In genomic region chr13:94617389-94618000, GRCh38 we compare ENCODE assay signal across 8 cellular contexts. TPM values are rescaled to one million over a fixed set of nuclear protein-coding genes. Genes with fewer than 3 reads are reported as not detected.
A peak's percentile ranks its signal among the peaks of the same experiment; 100 is the strongest.
DNase-seq lines count a peak whose midpoint lies in the region; ATAC-seq, FAIRE-seq and TF ChIP-seq lines count a peak whose summit lies in the region.

No MANE protein-coding gene starts in this region.

- H3K27ac ChIP-seq in A549 (no peak overlapping the region), Peyer's patch (no peak overlapping the region), neuronal stem cell (replicated peaks; ENCODE audit: low read length) (no peak overlapping the region)

- H3K14ac ChIP-seq in neuronal stem cell (ENCODE audit: low read length): no peak overlapping the region

- H3K79me1 ChIP-seq in neuronal stem cell (ENCODE audit: low read depth, low read length): no peaks in the 10 kb centered on the region

- WGBS in A549 (ENCODE audit: missing lambda C conversion rate): 56% methylated on average over 4 of the region's 4 CpGs
- no CpG with 5 or more reads among the region's 4 CpGs for WGBS in neuronal stem cell (ENCODE audit: extremely low coverage in 2 of 2, insufficient read length in 2 of 2, insufficient replicate concordance in 1 of 2), 2 donors

- ATAC-seq in A549: peak in 1 of 2 experiments; percentile 46; a peak in 1 of 6 replicates
- ATAC-seq in HG02798 (IDR thresholded peaks at IDR 0.05; ENCODE audit: poor library complexity, unreplicated experiment): peak; percentile 66
- no peak for ATAC-seq in GM19397 (IDR thresholded peaks at IDR 0.05; ENCODE audit: unreplicated experiment)
- no peak for ATAC-seq in GM21528 (IDR thresholded peaks at IDR 0.05; ENCODE audit: low FRiP score, unreplicated experiment)

- H4K8ac ChIP-seq in neuronal stem cell (ENCODE audit: low read depth, low read length): no peak overlapping the region

- H2BK5ac ChIP-seq in neuronal stem cell (ENCODE audit: low read length): no peak overlapping the region

- H2BK15ac ChIP-seq in neuronal stem cell (ENCODE audit: low read length): no peak overlapping the region

- H3K18ac ChIP-seq in neuronal stem cell (ENCODE audit: low read length): no peak overlapping the region

- no peak overlapping the region for H3K23ac ChIP-seq in neuronal stem cell (ENCODE audit: low read depth, low read length, poor library complexity)

- CTCF ChIA-PET in A549 (lab: Yijun Ruan, JAX): interaction anchor here (0.6 to 4.0 kb wide), 9 partner anchors 9 to 1318 kb away, joined by 3 to 61 read pairs (median 3); partner anchors contain the start of gene TGDS

- H2BK12ac ChIP-seq in neuronal stem cell (ENCODE audit: low read length): no peak overlapping the region

- no peaks in the 10 kb centered on the region for H3K27me3 ChIP-seq in Peyer's patch
- no peaks in the 10 kb centered on the region for H3K27me3 ChIP-seq in neuronal stem cell (ENCODE audit: control insufficient read depth in 3 of 3, insufficient read depth in 3 of 3, low read depth in 1 of 3, low read length in 3 of 3)

- no peak overlapping the region for H2AFZ ChIP-seq in neuronal stem cell (ENCODE audit: low read length)

- H3K4me1 ChIP-seq in A549 (no peaks in the 10 kb centered on the region), Peyer's patch (no peaks in the 10 kb centered on the region), neuronal stem cell (ENCODE audit: control insufficient read depth in 2 of 2, insufficient read depth in 1 of 2, low read depth in 1 of 2, low read length in 2 of 2) (peaks cover 0 to 2% of the 10 kb centered on the region in 2 donors)

- no peak overlapping the region for H2BK120ac ChIP-seq in neuronal stem cell (ENCODE audit: low read depth, low read length)

- FAIRE-seq in A549 (lab: Jason Lieb, UNC) (no peak), endometrium (lab: Jason Lieb, UNC) (peak; percentile 85)

- TF ChIP-seq RAD21 in A549 (conservative IDR thresholded peaks at IDR 0.05 in 1 of 2, IDR thresholded peaks at IDR 0.05 in 1 of 2): peak; percentile 67 to 73

- H3K4me3 ChIP-seq in A549: no peak overlapping the region
- no peak overlapping the region for H3K4me3 ChIP-seq in Peyer's patch
- H3K4me3 ChIP-seq in neuronal stem cell (ENCODE audit: low read length in 2 of 2): no peak overlapping the region

- H3K36me3 ChIP-seq in Peyer's patch: peaks cover 0 to 3% (median 0%) of the 10 kb centered on the region in 3 donors
- H3K36me3 ChIP-seq in neuronal stem cell (replicated peaks in 1 of 2; ENCODE audit: control insufficient read depth in 2 of 2, insufficient read depth in 2 of 2, low read length in 2 of 2): peaks cover 0 to 76% of the 10 kb centered on the region in 2 donors

- H4K91ac ChIP-seq in neuronal stem cell (ENCODE audit: low read depth, low read length, poor library complexity): no peak overlapping the region

- POLR2A ChIA-PET in A549 (lab: Yijun Ruan, JAX): no interaction called here

- DNase-seq in A549 (ENCODE audit: low read depth in 1 of 2, low spot score in 1 of 2) (no peak), DMS79 treated with DMSO at 0.1 percent for 48 hours (lab: John Stamatoyannopoulos, UW) (peak; percentile 69), Peyer's patch (no peak), neuronal stem cell (ENCODE audit: low spot score) (peak; percentile 35)

- H3K9ac ChIP-seq in neuronal stem cell (ENCODE audit: low read depth, low read length, poor library complexity): no peak overlapping the region

- TF ChIP-seq CTCF in A549 (IDR thresholded peaks at IDR 0.05) (peak; percentile 68), Peyer's patch (IDR thresholded peaks at IDR 0.05) (peak in 5 of 6 experiments; percentile 46 to 77 (median 73))

- TF ChIP-seq EP300 in A549 (IDR thresholded peaks at IDR 0.05): no peak

- H2AK5ac ChIP-seq in neuronal stem cell (ENCODE audit: low read depth, low read length): no peak overlapping the region

- TF ChIP-seq POLR2A in A549 (IDR thresholded peaks at IDR 0.05; ENCODE audit: low read length): no peak
- no peak for TF ChIP-seq POLR2A in Peyer's patch (IDR thresholded peaks at IDR 0.05)

- H3K4ac ChIP-seq in neuronal stem cell (ENCODE audit: low read length): no peak overlapping the region

- H3K9me3 ChIP-seq in A549 (no peaks in the 10 kb centered on the region), Peyer's patch (no peaks in the 10 kb centered on the region), neuronal stem cell (replicated peaks in 1 of 2; ENCODE audit: control insufficient read depth in 2 of 2, insufficient read depth in 1 of 2, low read depth in 1 of 2, low read length in 2 of 2) (no peaks in the 10 kb centered on the region)

- H3K4me2 ChIP-seq in A549 (no peak overlapping the region), neuronal stem cell (ENCODE audit: insufficient read depth, low read length, poor library complexity, severe bottlenecking) (no peak overlapping the region)

TF ChIP-seq in A549, 52 proteins besides CTCF, POLR2A, EP300 and RAD21:
- TF ChIP-seq JUN (IDR thresholded peaks at IDR 0.05) (no peak), RFX5 (IDR thresholded peaks at IDR 0.05) (no peak), POLR2AphosphoS2 (conservative IDR thresholded peaks at IDR 0.05; ENCODE audit: low read length) (no peak), SMC3 (IDR thresholded peaks at IDR 0.05) (peak; percentile 53), ZSCAN20 (CRISPR knock-in tag; IDR thresholded peaks at IDR 0.05) (no peak), GATA3 (IDR thresholded peaks at IDR 0.05; ENCODE audit: borderline replicate concordance) (no peak), HDAC2 (IDR thresholded peaks at IDR 0.05) (no peak), MAZ (IDR thresholded peaks at IDR 0.05; ENCODE audit: borderline replicate concordance, low read depth, low read length) (no peak)
TF ChIP-seq in A549: peak in this region for 1.

RNA-seq across cellular contexts. Expression of gene GPR180, which starts 15.8 kb away (rescaled TPM):
- polyA plus RNA-seq in A549 (2011; rRNA removed) (6.3 and 7.8 TPM in 2 replicates), A549 (2017; fragmentation: RNase III; extraction: RNeasy Plus Mini Kit Qiagen cat#74134 plus additional on column Dnase treatment) (3.4 to 3.8 TPM (median 3.6 TPM) in 3 replicates)
- polyA plus RNA-seq in A549 (2012; cell fraction: cytosol; rRNA removed): 1.1 and 1.4 TPM in 2 replicates
- 0.85 and 1.1 TPM in 2 replicates for polyA plus RNA-seq in A549 (2012; cell fraction: nucleus; rRNA removed)
- 4.6 and 5.4 TPM in 2 replicates for polyA minus RNA-seq in A549 (2011; rRNA and poly(A)+ RNA removed)
- 1 to 10 TPM; 1.8 to 5.0 (median 3.5) TPM for total RNA-seq in Peyer's patch
- polyA plus RNA-seq in neuronal stem cell (2013, experiment 1 of 2): 3.1 TPM
- polyA plus RNA-seq in neuronal stem cell (2013, experiment 2 of 2): 3.1 TPM

RNA-seq across cellular contexts. Expression of gene TGDS, which starts 21.5 kb away (rescaled TPM):
- 19.0 and 24.3 TPM in 2 replicates for polyA plus RNA-seq in A549 (2011; rRNA removed)
- 4.7 and 5.2 TPM in 2 replicates for polyA plus RNA-seq in A549 (2012; cell fraction: cytosol; rRNA removed)
- polyA plus RNA-seq in A549 (2012; cell fraction: nucleus; rRNA removed): 3.3 and 4.6 TPM in 2 replicates
- 6.7 to 7.3 TPM (median 6.8 TPM) in 3 replicates for polyA plus RNA-seq in A549 (2017; fragmentation: RNase III; extraction: RNeasy Plus Mini Kit Qiagen cat#74134 plus additional on column Dnase treatment)
- polyA minus RNA-seq in A549 (2011; rRNA and poly(A)+ RNA removed): 4.3 and 5.5 TPM in 2 replicates
- 10 to 100 TPM in 2 of 4 donors, 1 to 10 TPM in 2; 4.9 to 30.5 (median 11.4) TPM for total RNA-seq in Peyer's patch
- 12.5 TPM for polyA plus RNA-seq in neuronal stem cell (2013, experiment 1 of 2)
- polyA plus RNA-seq in neuronal stem cell (2013, experiment 2 of 2): 12.3 TPM

Comparison
In these comparisons a context has a peak if more than half of its experiments do, and no peak if none do; other contexts are left out.
1. DNase-seq: peak in DMS79 treated with DMSO at 0.1 percent for 48 hours (single experiment) and neuronal stem cell (single experiment); none in A549 (0 of 2) and Peyer's patch (0 of 3).